In the genomic region with DNA sequence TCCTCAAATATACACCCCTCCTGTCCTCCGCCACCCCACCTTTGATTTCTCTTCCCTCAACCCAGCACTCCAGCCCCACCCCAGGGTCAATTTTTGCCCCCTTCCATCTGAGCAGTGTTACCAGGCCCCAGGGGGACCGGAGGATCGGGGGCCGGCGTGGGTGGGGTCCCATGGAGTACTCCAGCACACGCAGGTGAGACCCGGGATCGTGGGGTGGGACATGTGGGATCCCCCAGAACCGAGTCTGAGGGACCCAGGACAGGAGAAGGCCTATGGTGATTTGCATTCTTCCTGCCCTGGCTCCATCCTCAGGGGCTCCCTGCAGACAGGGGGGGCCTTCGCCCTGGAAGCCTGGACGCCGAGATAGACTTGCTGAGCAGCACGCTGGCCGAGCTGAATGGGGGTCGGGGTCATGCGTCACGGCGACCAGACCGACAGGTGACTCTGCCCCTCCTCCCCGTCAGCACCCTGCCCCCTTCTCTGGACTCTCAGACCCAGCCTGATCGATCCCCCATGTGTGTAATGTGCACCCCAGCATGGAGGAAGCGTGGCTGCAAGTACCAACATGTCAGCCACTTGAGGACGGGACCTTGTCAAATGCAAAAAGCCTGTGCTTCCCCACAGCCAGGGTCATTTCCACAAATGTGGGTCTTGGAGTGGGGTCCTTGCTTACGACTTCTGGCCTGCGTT, we compare ENCODE assay signal across 6 cellular contexts. TPM values are rescaled to one million over a fixed set of nuclear protein-coding genes. Genes with fewer than 3 reads are reported as not detected.
DNase-seq lines count a peak whose midpoint lies in the region; ATAC-seq and TF ChIP-seq lines count a peak whose summit lies in the region.

No MANE protein-coding gene starts in this region.

- peak overlapping the region; percentile 95 to 99 (median 96) for H3K27ac ChIP-seq in right lobe of liver

- H3K4me1 ChIP-seq in Caco-2, result peaks cover 17% of the 10 kb centered on the region
- H3K4me1 ChIP-seq in right lobe of liver, result peaks cover 0 to 27% (median 9%) of the 10 kb centered on the region in 4 donors

- no peak for DNase-seq in Caco-2
- no peak for DNase-seq in activated CD4-positive, alpha-beta memory T cell treated with anti-CD3 and anti-CD28 coated beads for 36 hours
- DNase-seq in right lobe of liver, result peak; percentile 62 to 80 (median 78)
- no peak for DNase-seq in iPS-NIHi11 (ENCODE audit: low spot score)
- DNase-seq in GF-D8 (lab: John Stamatoyannopoulos, UW), result no peak
- no peak for DNase-seq in NCI-H526 treated with DMSO at 0.1 percent for 48 hours (lab: John Stamatoyannopoulos, UW)

- peak; percentile 45 to 70 (median 58) for ATAC-seq in right lobe of liver

- H3K4me3 Mint-ChIP-seq in Caco-2 (ENCODE audit: unreplicated experiment), result peak overlapping the region; percentile 75
- H3K4me3 Mint-ChIP-seq in activated CD4-positive, alpha-beta memory T cell treated with anti-CD3 and anti-CD28 coated beads for 36 hours, result peak overlapping the region; percentile 84

- H3K9me3 Mint-ChIP-seq in Caco-2 (ENCODE audit: unreplicated experiment), result no peaks in the 10 kb centered on the region
- H3K9me3 Mint-ChIP-seq in activated CD4-positive, alpha-beta memory T cell treated with anti-CD3 and anti-CD28 coated beads for 36 hours, result no peaks in the 10 kb centered on the region

- TF ChIP-seq POLR2A in right lobe of liver (IDR thresholded peaks at IDR 0.05), result peak; percentile 42

- TF ChIP-seq CTCF in Caco-2 (IDR thresholded peaks at IDR 0.05; ENCODE audit: insufficient read depth in 1 of 2, low read depth in 1 of 2, low read length in 1 of 2, severe bottlenecking in 1 of 2, unreplicated experiment in 1 of 2) (no peak), right lobe of liver (IDR thresholded peaks at IDR 0.05) (no peak)

- H3K9me3 ChIP-seq in Caco-2 (no peaks in the 10 kb centered on the region), right lobe of liver (no peaks in the 10 kb centered on the region)

- no TSS peak for BruUV-seq in Caco-2 (replicated peaks; lab: Mats Ljungman, UMichigan)

- intact Hi-C loops in Caco-2 (cut with micrococcal nuclease; ENCODE audit: unreplicated experiment), result no loop called here
- intact Hi-C loops in activated CD4-positive, alpha-beta memory T cell treated with anti-CD3 and anti-CD28 coated beads for 36 hours (cut with micrococcal nuclease), result no loop called here
- intact Hi-C loops in right lobe of liver (cut with DNase I), result no loop called here

- H3K27me3 Mint-ChIP-seq in Caco-2 (ENCODE audit: insufficient read depth, unreplicated experiment), result no peaks in the 10 kb centered on the region
- no peaks in the 10 kb centered on the region for H3K27me3 Mint-ChIP-seq in activated CD4-positive, alpha-beta memory T cell treated with anti-CD3 and anti-CD28 coated beads for 36 hours

- WGBS in right lobe of liver (ENCODE audit: insufficient coverage, low coverage, low lambda C conversion rate, missing lambda C conversion rate), result 2% methylated on average over 7 of the region's 25 CpGs

- CTCF ChIA-PET in Caco-2 (lab: Charles Lee), result no interaction called here
- CTCF ChIA-PET in activated CD4-positive, alpha-beta memory T cell treated with anti-CD3 and anti-CD28 coated beads for 36 hours (lab: Charles Lee), result no interaction called here

- peak overlapping the region; percentile 88 for H3K27ac Mint-ChIP-seq in Caco-2 (ENCODE audit: unreplicated experiment)
- peak overlapping the region; percentile 89 for H3K27ac Mint-ChIP-seq in activated CD4-positive, alpha-beta memory T cell treated with anti-CD3 and anti-CD28 coated beads for 36 hours

- peak overlapping the region; percentile 45 for H3K4me3 ChIP-seq in Caco-2 (ENCODE audit: low read depth, low read length)
- peak overlapping the region; percentile 87 to 99 (median 94) for H3K4me3 ChIP-seq in right lobe of liver

- H3K36me3 ChIP-seq in Caco-2 (ENCODE audit: control insufficient read depth, insufficient read depth, low read length), result no peaks in the 10 kb centered on the region; the same call in 1 of the 2 replicates
- H3K36me3 ChIP-seq in right lobe of liver, result peaks cover 0 to 29% (median 13%) of the 10 kb centered on the region in 4 donors

- H3K27me3 ChIP-seq in Caco-2 (replicated peaks; ENCODE audit: control insufficient read depth, insufficient read depth, low read length), result no peaks in the 10 kb centered on the region
- H3K27me3 ChIP-seq in right lobe of liver, result no peaks in the 10 kb centered on the region

- peaks cover under 1% of the 10 kb centered on the region for H3K4me1 Mint-ChIP-seq in Caco-2 (ENCODE audit: low read depth, unreplicated experiment)
- peaks cover 9% of the 10 kb centered on the region for H3K4me1 Mint-ChIP-seq in activated CD4-positive, alpha-beta memory T cell treated with anti-CD3 and anti-CD28 coated beads for 36 hours (ENCODE audit: low read depth)

- POLR2A ChIA-PET in Caco-2 (lab: Charles Lee), result no interaction called here
- POLR2A ChIA-PET in activated CD4-positive, alpha-beta memory T cell treated with anti-CD3 and anti-CD28 coated beads for 36 hours (lab: Charles Lee), result interaction anchor here (1.6 kb wide), 1 partner anchor 256 kb away, joined by 3 read pairs; the partner anchor contains the start of gene MOSPD3

- peaks cover 68% of the 10 kb centered on the region for H3K36me3 Mint-ChIP-seq in Caco-2 (ENCODE audit: insufficient read depth, unreplicated experiment)
- H3K36me3 Mint-ChIP-seq in activated CD4-positive, alpha-beta memory T cell treated with anti-CD3 and anti-CD28 coated beads for 36 hours, result peaks cover 14% of the 10 kb centered on the region

RNA-seq across cellular contexts. Expression of gene TRIP6, which starts 0.8 kb away (rescaled TPM):
- 66.6 and 75.5 TPM in 2 replicates for total RNA-seq in Caco-2 (2022)
- total RNA-seq in activated CD4-positive, alpha-beta memory T cell treated with anti-CD3 and anti-CD28 coated beads for 36 hours, result 10 to 100 TPM; 25.8 to 25.9 TPM
- total RNA-seq in right lobe of liver, result 10 to 100 TPM; 21.4 to 58.6 (median 43.2) TPM

RNA-seq across cellular contexts. Expression of gene SRRT, which starts 7.0 kb away (rescaled TPM):
- total RNA-seq in Caco-2 (2022), result 211 and 243 TPM in 2 replicates
- total RNA-seq in activated CD4-positive, alpha-beta memory T cell treated with anti-CD3 and anti-CD28 coated beads for 36 hours, result 100 to 1,000 TPM; 209 to 223 TPM
- total RNA-seq in right lobe of liver, result 10 to 100 TPM; 22.4 to 65.7 (median 49.1) TPM

RNA-seq across cellular contexts. Expression of gene SLC12A9, which starts 15.4 kb away (rescaled TPM):
- 59.0 and 60.7 TPM in 2 replicates for total RNA-seq in Caco-2 (2022)
- total RNA-seq in activated CD4-positive, alpha-beta memory T cell treated with anti-CD3 and anti-CD28 coated beads for 36 hours, result 10 to 100 TPM; 17.8 to 18.5 TPM
- 10 to 100 TPM in 2 of 6 experiments, 1 to 10 TPM in 4; 7.1 to 10.6 (median 9.2) TPM for total RNA-seq in right lobe of liver

RNA-seq across cellular contexts. Expression of gene UFSP1, which starts 21.6 kb away (rescaled TPM):
- total RNA-seq in Caco-2 (2022) (4.6 and 5.3 TPM in 2 replicates), right lobe of liver (1 to 10 TPM; 1.0 to 3.4 (median 2.1) TPM)
- 1 to 10 TPM; 1.5 to 2.0 TPM for total RNA-seq in activated CD4-positive, alpha-beta memory T cell treated with anti-CD3 and anti-CD28 coated beads for 36 hours

RNA-seq across cellular contexts. Expression of gene ACHE, which starts 27.7 kb away (rescaled TPM):
- total RNA-seq in Caco-2 (2022), result 16.5 and 19.0 TPM in 2 replicates
- total RNA-seq in activated CD4-positive, alpha-beta memory T cell treated with anti-CD3 and anti-CD28 coated beads for 36 hours, result not detected
- 1 to 10 TPM in 5 of 6 experiments, under 1 TPM in 1; 0.59 to 6.0 (median 3.0) TPM for total RNA-seq in right lobe of liver

Comparison
In these comparisons a context has a peak if more than half of its experiments do, and no peak if none do; other contexts are left out.
1. DNase-seq: peak in right lobe of liver (3 of 3); none in Caco-2 (0 of 2), activated CD4-positive, alpha-beta memory T cell treated with anti-CD3 and anti-CD28 coated beads for 36 hours (single experiment), iPS-NIHi11 (single experiment), GF-D8 (single experiment) and NCI-H526 treated with DMSO at 0.1 percent for 48 hours (single experiment).